In genomic region chr4:145732416-145732815, GRCh38 we compare ENCODE assay signal across 8 cellular contexts. TPM values are rescaled to one million over a fixed set of nuclear protein-coding genes. Genes with fewer than 3 reads are reported as not detected.
DNase-seq lines count a peak whose midpoint lies in the region; ATAC-seq and TF ChIP-seq lines count a peak whose summit lies in the region.

No MANE protein-coding gene starts in this region.

- H3K27ac ChIP-seq in CD8-positive, alpha-beta T cell (ENCODE audit: low read depth, low read length) = no peak overlapping the region
- H3K27ac ChIP-seq in epithelial cell of prostate = peak overlapping the region; percentile 95

- H3K4me1 ChIP-seq in CD8-positive, alpha-beta T cell (ENCODE audit: insufficient read depth, low read length) = peaks cover 3% of the 10 kb centered on the region

- no peak for DNase-seq in CD8-positive, alpha-beta T cell
- peak; percentile 36 for DNase-seq in NCI-H69 (lab: John Stamatoyannopoulos, UW)
- no peak for DNase-seq in epithelial cell of prostate (ENCODE audit: low read depth, low spot score)
- no peak for DNase-seq in osteocyte (ENCODE audit: extremely low spot score, unreplicated experiment)
- DNase-seq in NCI-H526 treated with DMSO at 0.1 percent for 48 hours (lab: John Stamatoyannopoulos, UW) = no peak

- H3K4me1 Mint-ChIP-seq in CD8-positive, alpha-beta T cell (ENCODE audit: low read depth) = peaks cover 9% of the 10 kb centered on the region
- peaks cover 54% of the 10 kb centered on the region for H3K4me1 Mint-ChIP-seq in osteocyte (ENCODE audit: unreplicated experiment)

- intact Hi-C loops in CD8-positive, alpha-beta T cell (cut with DNase I, micrococcal nuclease) = loop anchor here (2.0 to 10.0 kb wide), 10 partner anchors 115 to 1882 kb away; partner anchors contain the start of genes OTUD4 (in 2 of the 2), SLC10A7 (in 2 of the 2), ABCE1 (in 1 of the 2) and ANAPC10 (in 1 of the 2)

- CTCF ChIA-PET in CD8-positive, alpha-beta T cell (lab: Charles Lee) = no interaction called here

- no peaks in the 10 kb centered on the region for H3K36me3 ChIP-seq in CD8-positive, alpha-beta T cell (ENCODE audit: insufficient read depth, low read length)

- POLR2A ChIA-PET in CD8-positive, alpha-beta T cell (lab: Charles Lee) = no interaction called here

- TF ChIP-seq CTCF in CD8-positive, alpha-beta T cell (IDR thresholded peaks at IDR 0.05) = no peak
- TF ChIP-seq CTCF in osteocyte (IDR thresholded peaks at IDR 0.05) = no peak

- no peak for ATAC-seq in CD8-positive, alpha-beta T cell
- no peak for ATAC-seq in GM19351 (IDR thresholded peaks at IDR 0.05; ENCODE audit: unreplicated experiment)
- ATAC-seq in HG03432 (IDR thresholded peaks at IDR 0.05; ENCODE audit: unreplicated experiment) = no peak
- no peak for ATAC-seq in esophagus mucosa

- H3K4me3 Mint-ChIP-seq in CD8-positive, alpha-beta T cell = peak overlapping the region; percentile 80
- H3K4me3 Mint-ChIP-seq in osteocyte (ENCODE audit: unreplicated experiment) = peak overlapping the region; percentile 74

- peak overlapping the region; percentile 73 for H3K4me3 ChIP-seq in CD8-positive, alpha-beta T cell (ENCODE audit: low read depth, low read length)

- H3K36me3 Mint-ChIP-seq in CD8-positive, alpha-beta T cell = no peaks in the 10 kb centered on the region
- H3K36me3 Mint-ChIP-seq in osteocyte (ENCODE audit: unreplicated experiment) = no peaks in the 10 kb centered on the region

- peaks cover 4% of the 10 kb centered on the region for H3K27me3 Mint-ChIP-seq in CD8-positive, alpha-beta T cell (ENCODE audit: low read depth)
- H3K27me3 Mint-ChIP-seq in osteocyte (ENCODE audit: unreplicated experiment) = no peaks in the 10 kb centered on the region

- no peaks in the 10 kb centered on the region for H3K9me3 ChIP-seq in CD8-positive, alpha-beta T cell (ENCODE audit: low read length)

- H3K27ac Mint-ChIP-seq in CD8-positive, alpha-beta T cell = no peak overlapping the region
- peak overlapping the region; percentile 99 for H3K27ac Mint-ChIP-seq in osteocyte (ENCODE audit: unreplicated experiment)

- no peaks in the 10 kb centered on the region for H3K27me3 ChIP-seq in CD8-positive, alpha-beta T cell (ENCODE audit: insufficient read depth, low read length)

- H3K9me3 Mint-ChIP-seq in CD8-positive, alpha-beta T cell = no peaks in the 10 kb centered on the region
- no peaks in the 10 kb centered on the region for H3K9me3 Mint-ChIP-seq in osteocyte (ENCODE audit: unreplicated experiment)

RNA-seq across cellular contexts. Expression of gene C4orf51, which starts 52.5 kb away (rescaled TPM):
- not detected for total RNA-seq in CD8-positive, alpha-beta T cell
- not detected in 2 replicates for total RNA-seq in osteocyte
- total RNA-seq in esophagus mucosa = not detected
